Comparison of ENCODE assay signal across 8 cellular contexts in the genomic region with DNA sequence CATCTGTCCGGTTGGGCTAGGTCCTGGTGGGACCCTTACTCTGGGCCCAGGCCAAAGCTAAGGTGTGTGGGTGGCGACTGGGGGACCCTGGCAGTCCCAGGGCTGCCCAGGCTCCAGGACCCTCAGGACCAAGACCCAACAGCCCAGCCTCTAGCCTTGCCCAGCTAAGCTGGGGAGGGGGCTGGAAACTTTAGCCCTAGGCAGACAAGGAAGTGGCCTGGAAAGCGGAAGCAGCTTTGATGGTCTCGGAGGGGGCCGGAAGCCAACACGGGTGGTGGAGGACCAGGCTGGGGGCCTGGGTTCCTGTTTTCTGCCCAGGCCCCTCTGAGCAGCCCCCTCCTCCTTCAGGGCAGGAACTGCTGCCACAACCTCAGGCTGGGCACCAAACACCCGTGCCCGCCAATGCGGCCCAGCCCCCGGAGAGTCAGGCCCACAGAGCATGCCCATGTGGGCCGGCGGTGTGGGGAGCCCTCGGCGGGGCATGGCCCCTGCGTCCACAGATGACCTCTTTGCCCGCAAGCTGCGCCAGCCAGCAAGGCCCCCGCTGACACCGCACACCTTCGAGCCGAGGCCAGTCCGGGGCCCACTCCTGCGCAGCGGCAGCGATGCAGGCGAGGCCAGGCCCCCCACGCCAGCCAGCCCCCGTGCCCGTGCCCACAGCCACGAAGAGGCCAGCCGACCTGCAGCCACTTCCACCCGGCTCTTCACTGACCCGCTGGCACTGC. TPM values are rescaled to one million over a fixed set of nuclear protein-coding genes. Genes with fewer than 3 reads are reported as not detected.
DNase-seq lines count a peak whose midpoint lies in the region; ATAC-seq lines count a peak whose summit lies in the region.

No MANE protein-coding gene starts in this region.

- no peak overlapping the region for H3K18ac ChIP-seq in trophoblast cell (ENCODE audit: low read length)

- peaks cover 18 to 19% of the 10 kb centered on the region in 2 experiments for H3K36me3 ChIP-seq in trophoblast cell (ENCODE audit: control insufficient read depth in 1 of 2, insufficient read depth in 2 of 2, low read length in 2 of 2)

- H3K14ac ChIP-seq in trophoblast cell (ENCODE audit: low read length), result no peak overlapping the region

- H3K9me3 Mint-ChIP-seq in stimulated activated naive B cell treated with anti-CD40 and anti-IgM and Interleukin-4, amounts not matched to agents 10 μg/mL and 1 μg/mL and 100 μg/mL, for 72 hours, result no peaks in the 10 kb centered on the region

- H3K27ac Mint-ChIP-seq in stimulated activated naive B cell treated with anti-CD40 and anti-IgM and Interleukin-4, amounts not matched to agents 10 μg/mL and 1 μg/mL and 100 μg/mL, for 72 hours, result peak overlapping the region; percentile 98

- no peak overlapping the region for H3K23ac ChIP-seq in trophoblast cell (ENCODE audit: low read length)

- peak; percentile 46 to 47 for DNase-seq in activated CD4-positive, alpha-beta T cell treated with anti-CD3 and anti-CD28 coated beads, Interleukin-2, amount 50 U/mL, for 48 hours
- DNase-seq in head of caudate nucleus, result peak in 35 of 42 donors; percentile 24 to 75 (median 53)
- DNase-seq in stimulated activated naive B cell treated with anti-CD40 and anti-IgM and Interleukin-4, amounts not matched to agents 10 μg/mL and 1 μg/mL and 100 μg/mL, for 72 hours, result peak; percentile 54
- no peak for DNase-seq in inferior parietal cortex (ENCODE audit: extremely low spot score)
- no peak for DNase-seq in trophoblast cell
- DNase-seq in NCI-H345 treated with DMSO at 0.1 percent for 48 hours (lab: John Stamatoyannopoulos, UW; ENCODE audit: unreplicated experiment), result no peak

- no peak overlapping the region for H3K27ac ChIP-seq in trophoblast cell (ENCODE audit: low read depth, low read length)

- peaks cover 5% of the 10 kb centered on the region for H3K79me2 ChIP-seq in trophoblast cell (ENCODE audit: control insufficient read depth, insufficient read depth, low read length, poor library complexity)

- H3K36me3 Mint-ChIP-seq in stimulated activated naive B cell treated with anti-CD40 and anti-IgM and Interleukin-4, amounts not matched to agents 10 μg/mL and 1 μg/mL and 100 μg/mL, for 72 hours, result peaks cover 53 to 62% of the 10 kb centered on the region in 2 donors

- peak overlapping the region; percentile 91 to 92 for H3K4me3 Mint-ChIP-seq in stimulated activated naive B cell treated with anti-CD40 and anti-IgM and Interleukin-4, amounts not matched to agents 10 μg/mL and 1 μg/mL and 100 μg/mL, for 72 hours

- no peak overlapping the region for H2BK120ac ChIP-seq in trophoblast cell (ENCODE audit: insufficient read depth, low read length, poor library complexity)

- H2AFZ ChIP-seq in trophoblast cell (ENCODE audit: insufficient read depth, low read length, poor library complexity), result no peak overlapping the region

- no peak overlapping the region for H4K12ac ChIP-seq in trophoblast cell (ENCODE audit: low read depth, low read length)

- intact Hi-C loops in head of caudate nucleus (cut with DNase I), result no loop called here

- H2AK5ac ChIP-seq in trophoblast cell (ENCODE audit: low read length), result no peak overlapping the region

- H3K4me1 ChIP-seq in trophoblast cell (ENCODE audit: control insufficient read depth in 1 of 2, insufficient read depth in 2 of 2, low read length in 2 of 2), result peaks cover 19 to 24% of the 10 kb centered on the region in 2 experiments

- no peak overlapping the region for H4K8ac ChIP-seq in trophoblast cell (ENCODE audit: low read depth, low read length)

- peaks cover 3% of the 10 kb centered on the region for H3K9me3 ChIP-seq in trophoblast cell (ENCODE audit: insufficient read depth, low read depth, low read length)

- H3K27me3 ChIP-seq in trophoblast cell (ENCODE audit: insufficient read depth, low read length), result no peaks in the 10 kb centered on the region

- peak; percentile 2 for ATAC-seq in HG02678 (IDR thresholded peaks at IDR 0.05; ENCODE audit: unreplicated experiment)
- ATAC-seq in stimulated activated naive B cell treated with anti-CD40 and anti-IgM and Interleukin-4, amounts not matched to agents 10 μg/mL and 1 μg/mL and 100 μg/mL, for 72 hours (replicated peaks), result peak; percentile 13 to 29
- no peak for ATAC-seq in HG02973 (IDR thresholded peaks at IDR 0.05; ENCODE audit: unreplicated experiment)

- H2BK5ac ChIP-seq in trophoblast cell (ENCODE audit: low read depth, low read length, poor library complexity), result no peak overlapping the region

- no peak overlapping the region for H3K4me2 ChIP-seq in trophoblast cell (ENCODE audit: low read length)

- no CpG with 5 or more reads among the region's 33 CpGs for WGBS in trophoblast cell (ENCODE audit: extremely low coverage, insufficient coverage, insufficient read length)

- H4K91ac ChIP-seq in trophoblast cell (ENCODE audit: low read depth, low read length), result no peak overlapping the region

- no peaks in the 10 kb centered on the region for H3K27me3 Mint-ChIP-seq in stimulated activated naive B cell treated with anti-CD40 and anti-IgM and Interleukin-4, amounts not matched to agents 10 μg/mL and 1 μg/mL and 100 μg/mL, for 72 hours

- H3K9ac ChIP-seq in trophoblast cell (ENCODE audit: low read length), result no peak overlapping the region

- H3K79me1 ChIP-seq in trophoblast cell (ENCODE audit: low read length), result peaks cover 7% of the 10 kb centered on the region

- H2BK12ac ChIP-seq in trophoblast cell (ENCODE audit: low read length), result no peak overlapping the region

- no peak overlapping the region for H3K4ac ChIP-seq in trophoblast cell (ENCODE audit: low read depth, low read length)

- peaks cover 40 to 69% of the 10 kb centered on the region in 2 donors for H3K4me1 Mint-ChIP-seq in stimulated activated naive B cell treated with anti-CD40 and anti-IgM and Interleukin-4, amounts not matched to agents 10 μg/mL and 1 μg/mL and 100 μg/mL, for 72 hours

- no peak overlapping the region for H3K4me3 ChIP-seq in trophoblast cell (ENCODE audit: low read depth, low read length)

RNA-seq across cellular contexts. Expression of a gene that starts 2.7 kb away (rescaled TPM):
- 25.5 and 28.2 TPM in 2 replicates for polyA plus RNA-seq in trophoblast cell (2013)

RNA-seq across cellular contexts. Expression of a gene that starts 22.1 kb away (rescaled TPM):
- polyA plus RNA-seq in trophoblast cell (2013), result 69.3 and 74.1 TPM in 2 replicates

RNA-seq across cellular contexts. Expression of a gene that starts 25.1 kb away (rescaled TPM):
- 26.5 TPM in 2 replicates for polyA plus RNA-seq in trophoblast cell (2013)

RNA-seq across cellular contexts. Expression of a gene that starts 26.6 kb away (rescaled TPM):
- 50.2 and 51.4 TPM in 2 replicates for polyA plus RNA-seq in trophoblast cell (2013)

RNA-seq across cellular contexts. Expression of a gene that starts 45.0 kb away (rescaled TPM):
- 0.03 and 0.04 TPM in 2 replicates for polyA plus RNA-seq in trophoblast cell (2013)

Comparison
In these comparisons a context has a peak if more than half of its experiments do, and no peak if none do; other contexts are left out.
1. DNase-seq: peak in activated CD4-positive, alpha-beta T cell treated with anti-CD3 and anti-CD28 coated beads, Interleukin-2, amount 50 U/mL, for 48 hours (2 of 2), head of caudate nucleus (35 of 42) and stimulated activated naive B cell treated with anti-CD40 and anti-IgM and Interleukin-4, amounts not matched to agents 10 μg/mL and 1 μg/mL and 100 μg/mL, for 72 hours (single experiment); none in inferior parietal cortex (single experiment), trophoblast cell (0 of 2) and NCI-H345 treated with DMSO at 0.1 percent for 48 hours (single experiment).